In the genomic region with DNA sequence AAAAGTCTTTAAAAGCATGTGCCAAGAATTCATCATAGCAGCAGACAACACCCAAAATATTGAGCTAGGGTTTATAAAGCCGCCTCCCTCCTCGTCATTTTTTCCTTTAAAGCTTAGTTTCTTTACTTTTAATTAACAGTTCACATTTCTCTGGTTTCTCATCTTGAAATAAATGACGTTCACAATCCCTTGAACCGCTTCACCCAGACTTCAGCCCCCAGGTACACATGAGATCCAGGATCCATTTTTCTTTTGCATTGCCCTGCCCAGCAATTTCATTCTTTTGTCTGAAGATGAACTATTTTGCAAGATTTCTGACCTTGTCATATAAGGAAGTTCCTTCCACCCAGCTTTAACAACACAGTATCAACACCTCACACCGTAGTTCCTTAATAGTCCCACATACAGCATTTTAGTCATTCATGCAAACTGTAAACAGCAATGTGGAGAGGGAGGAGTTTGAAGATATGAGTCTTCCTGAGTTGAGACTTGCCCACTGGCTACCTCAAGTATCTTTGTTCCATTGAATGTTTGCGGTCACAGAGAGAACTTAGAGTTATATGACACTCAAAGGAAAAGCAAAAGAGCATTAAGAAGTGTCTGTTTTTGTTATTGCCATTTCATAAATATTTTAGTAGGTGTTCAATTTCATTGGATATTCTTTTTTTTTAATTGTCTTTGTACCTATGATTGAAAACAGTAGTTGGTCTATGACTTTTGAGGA, we compare ENCODE assay signal across 8 cellular contexts. TPM values are rescaled to one million over a fixed set of nuclear protein-coding genes. Genes with fewer than 3 reads are reported as not detected.
DNase-seq lines count a peak whose midpoint lies in the region; ATAC-seq and TF ChIP-seq lines count a peak whose summit lies in the region.

No MANE protein-coding gene starts in this region.

- H3K4me1 Mint-ChIP-seq in CD4-positive, alpha-beta memory T cell = peaks cover 45 to 57% (median 52%) of the 10 kb centered on the region in 4 donors
- peaks cover 28% of the 10 kb centered on the region for H3K4me1 Mint-ChIP-seq in memory B cell

- H3K79me2 ChIP-seq in SK-N-SH (ENCODE audit: insufficient read depth) = no peaks in the 10 kb centered on the region

- WGBS in adrenal gland, 4 donors = 41 to 55% (median 51%) methylated on average over 6 of the region's 6 CpGs
- WGBS in SK-N-SH (ENCODE audit: low lambda C conversion rate) = 78% methylated on average over 6 of the region's 6 CpGs

- H3K27ac ChIP-seq in CD4-positive, alpha-beta memory T cell (ENCODE audit: low read depth, low read length) = peak overlapping the region; percentile 65
- peak overlapping the region in 3 of 5 donors; percentile 24 to 65 (median 53) for H3K27ac ChIP-seq in adrenal gland
- H3K27ac ChIP-seq in SK-N-SH (ENCODE audit: low read depth in 2 of 2, low read length in 1 of 2) = no peak overlapping the region

- TF ChIP-seq RAD21 in SK-N-SH (IDR thresholded peaks at IDR 0.05; ENCODE audit: low read length) = no peak

- H3K4me1 ChIP-seq in CD4-positive, alpha-beta memory T cell (ENCODE audit: insufficient read depth, low read length) = peaks cover 68% of the 10 kb centered on the region
- peaks cover 31 to 53% of the 10 kb centered on the region in 2 donors for H3K4me1 ChIP-seq in adrenal gland (replicated peaks in 1 of 2)
- H3K4me1 ChIP-seq in SK-N-SH (ENCODE audit: control insufficient read depth in 1 of 2, insufficient read depth in 2 of 2, low read depth in 1 of 2, low read length in 1 of 2) = peaks cover 0 to 2% of the 10 kb centered on the region in 2 experiments; a peak in 2 of 4 replicates

- H3K27me3 ChIP-seq in CD4-positive, alpha-beta memory T cell (ENCODE audit: insufficient read depth, low read length) = no peaks in the 10 kb centered on the region
- H3K27me3 ChIP-seq in adrenal gland (no peaks in the 10 kb centered on the region), SK-N-SH (ENCODE audit: insufficient read depth) (no peaks in the 10 kb centered on the region)

- no peaks in the 10 kb centered on the region for H3K36me3 ChIP-seq in CD4-positive, alpha-beta memory T cell (ENCODE audit: insufficient read depth, low read length)
- H3K36me3 ChIP-seq in adrenal gland (replicated peaks in 1 of 2) (no peaks in the 10 kb centered on the region), SK-N-SH (replicated peaks in 1 of 2; ENCODE audit: control insufficient read depth in 1 of 2, insufficient read depth in 2 of 2, low read length in 1 of 2) (no peaks in the 10 kb centered on the region)

- no peaks in the 10 kb centered on the region for H3K9me3 Mint-ChIP-seq in CD4-positive, alpha-beta memory T cell
- no peaks in the 10 kb centered on the region for H3K9me3 Mint-ChIP-seq in memory B cell

- no peak overlapping the region for H3K9ac ChIP-seq in SK-N-SH

- DNase-seq in CD4-positive, alpha-beta memory T cell = peak; percentile 64 to 75 (median 74)
- DNase-seq in NCI-H128 (lab: John Stamatoyannopoulos, UW; ENCODE audit: unreplicated experiment) = peak; percentile 5
- DNase-seq in adrenal gland = no peak
- no peak for DNase-seq in memory B cell (ENCODE audit: low spot score in 2 of 2)
- no peak for DNase-seq in NCI-H2227 (lab: John Stamatoyannopoulos, UW; ENCODE audit: unreplicated experiment)
- DNase-seq in SHP77 (lab: John Stamatoyannopoulos, UW) = no peak
- DNase-seq in SK-N-SH = no peak

- TF ChIP-seq CTCF in adrenal gland (IDR thresholded peaks at IDR 0.05) (no peak), SK-N-SH (IDR thresholded peaks at IDR 0.05) (no peak)

- ATAC-seq in memory B cell (ENCODE audit: low read depth) = peak; percentile 73
- no peak for ATAC-seq in HG03565 (IDR thresholded peaks at IDR 0.05; ENCODE audit: unreplicated experiment)

- POLR2A ChIA-PET in CD4-positive, alpha-beta memory T cell (lab: Charles Lee; ENCODE audit: partially characterized antibody) = interaction anchor here (0.5 to 12.5 kb wide), 17 partner anchors 11 to 942 kb away, joined by 3 to 315 read pairs (median 5); partner anchors contain the start of genes CACYBP, MRPS14 and RC3H1
- POLR2A ChIA-PET in SK-N-SH (lab: Yijun Ruan, JAX) = no interaction called here

- no peak for TF ChIP-seq POLR2A in adrenal gland (IDR thresholded peaks at IDR 0.05)

- H3F3A ChIP-seq in SK-N-SH (replicated peaks; ENCODE audit: insufficient read depth) = no peaks in the 10 kb centered on the region

- H3K27me3 Mint-ChIP-seq in CD4-positive, alpha-beta memory T cell = no peaks in the 10 kb centered on the region
- H3K27me3 Mint-ChIP-seq in memory B cell = no peaks in the 10 kb centered on the region

- TF ChIP-seq EP300 in SK-N-SH (IDR thresholded peaks at IDR 0.05; ENCODE audit: borderline replicate concordance in 1 of 2, low read depth in 1 of 2, low read length in 1 of 2) = no peak

- intact Hi-C loops in CD4-positive, alpha-beta memory T cell (cut with micrococcal nuclease) = loop anchor here (1.0 to 10.0 kb wide), 6 partner anchors 9 to 1100 kb away; partner anchors contain the start of genes CACYBP, GAS5, MRPS14 and RABGAP1L
- intact Hi-C loops in adrenal gland (cut with DNase I) = no loop called here

- H3K27ac Mint-ChIP-seq in CD4-positive, alpha-beta memory T cell = peak overlapping the region; percentile 89 to 99 (median 95)
- H3K27ac Mint-ChIP-seq in memory B cell = peak overlapping the region; percentile 84

- H3K9me3 ChIP-seq in CD4-positive, alpha-beta memory T cell (ENCODE audit: control insufficient read depth in 1 of 2, low read length in 2 of 2) = no peaks in the 10 kb centered on the region
- H3K9me3 ChIP-seq in adrenal gland (replicated peaks in 1 of 3) (no peaks in the 10 kb centered on the region), SK-N-SH (no peaks in the 10 kb centered on the region)

- H3K4me2 ChIP-seq in SK-N-SH = no peak overlapping the region

- H3K4me3 Mint-ChIP-seq in CD4-positive, alpha-beta memory T cell = peak overlapping the region; percentile 78 to 91 (median 88)
- H3K4me3 Mint-ChIP-seq in memory B cell = peak overlapping the region; percentile 28

- peaks cover 0 to 4% of the 10 kb centered on the region in 2 donors for H3K36me3 Mint-ChIP-seq in CD4-positive, alpha-beta memory T cell
- no peaks in the 10 kb centered on the region for H3K36me3 Mint-ChIP-seq in memory B cell

- H4K20me1 ChIP-seq in SK-N-SH (ENCODE audit: insufficient read depth) = no peaks in the 10 kb centered on the region

- no peak overlapping the region for H2AFZ ChIP-seq in SK-N-SH (ENCODE audit: low read depth)

- CTCF ChIA-PET in CD4-positive, alpha-beta memory T cell (lab: Charles Lee; ENCODE audit: partially characterized antibody) = interaction anchor here (0.8 to 11.2 kb wide), 5 partner anchors 12 to 79 kb away, joined by 3 to 122 read pairs (median 9); no protein-coding TSS in a partner anchor
- CTCF ChIA-PET in SK-N-SH (lab: Yijun Ruan, JAX) = interaction anchor here (1.0 to 3.1 kb wide), 2 partner anchors 10 to 19 kb away, joined by 3 to 13 read pairs; no protein-coding TSS in a partner anchor

- no peaks in the 10 kb centered on the region for H3K9me2 ChIP-seq in SK-N-SH

- peak overlapping the region in 1 of 2 donors; percentile 26 for H3K4me3 ChIP-seq in CD4-positive, alpha-beta memory T cell (ENCODE audit: low read length in 2 of 2)
- peak overlapping the region in 1 of 4 donors; percentile 9 for H3K4me3 ChIP-seq in adrenal gland
- no peak overlapping the region for H3K4me3 ChIP-seq in SK-N-SH (ENCODE audit: low read depth in 2 of 2, low read length in 1 of 2)

TF ChIP-seq in SK-N-SH, 30 proteins besides CTCF, POLR2A, EP300 and RAD21:
- TF ChIP-seq IRF3 (IDR thresholded peaks at IDR 0.05; ENCODE audit: low read depth, low read length) (no peak), NFIC (IDR thresholded peaks at IDR 0.05; ENCODE audit: borderline replicate concordance) (no peak), POLR2AphosphoS5 (IDR thresholded peaks at IDR 0.05; ENCODE audit: low read depth, low read length) (no peak), CHD2 (IDR thresholded peaks at IDR 0.05; ENCODE audit: low read length, partially characterized antibody) (no peak), TCF12 (IDR thresholded peaks at IDR 0.05) (no peak), GABPA (IDR thresholded peaks at IDR 0.05; ENCODE audit: low read depth) (no peak), EZH2phosphoT487 (IDR thresholded peaks at IDR 0.05; ENCODE audit: borderline replicate concordance, low read depth) (no peak), FOXM1 (IDR thresholded peaks at IDR 0.05; ENCODE audit: low read depth) (no peak), ELF1 (IDR thresholded peaks at IDR 0.05) (no peak)

RNA-seq across cellular contexts. Expression of gene CACYBP, which starts 35.3 kb away (rescaled TPM):
- 100 to 1,000 TPM in 1 of 2 experiments, 10 to 100 TPM in 1; 98.3 to 105 TPM for total RNA-seq in CD4-positive, alpha-beta memory T cell
- 100 to 1,000 TPM; 161 to 226 TPM for polyA plus RNA-seq in CD4-positive, alpha-beta memory T cell
- total RNA-seq in adrenal gland = 100 to 1,000 TPM in 1 of 8 donors, 10 to 100 TPM in 7; 32.3 to 123 (median 60.0) TPM
- polyA plus RNA-seq in adrenal gland = 100 to 1,000 TPM in 1 of 3 donors, 10 to 100 TPM in 2; 18.7 to 244 (median 23.7) TPM
- 40.0 and 56.2 TPM in 2 replicates for polyA plus RNA-seq in SK-N-SH (2012; rRNA removed)
- polyA plus RNA-seq in SK-N-SH (2012; cell fraction: cytosol; rRNA removed) = 78.7 and 87.8 TPM in 2 replicates
- polyA plus RNA-seq in SK-N-SH (2012; cell fraction: nucleus; rRNA removed) = 18.5 and 28.9 TPM in 2 replicates

RNA-seq across cellular contexts. Expression of gene MRPS14, which starts 58.8 kb away (rescaled TPM):
- 10 to 100 TPM; 39.3 to 40.6 TPM for total RNA-seq in CD4-positive, alpha-beta memory T cell
- polyA plus RNA-seq in CD4-positive, alpha-beta memory T cell = 10 to 100 TPM; 59.2 to 62.6 TPM
- 10 to 100 TPM; 22.8 to 48.4 (median 29.3) TPM for total RNA-seq in adrenal gland
- polyA plus RNA-seq in adrenal gland (10 to 100 TPM; 10.8 to 50.7 (median 16.7) TPM), SK-N-SH (2012; rRNA removed) (18.2 and 18.7 TPM in 2 replicates)
- polyA plus RNA-seq in SK-N-SH (2012; cell fraction: cytosol; rRNA removed) = 18.7 and 21.2 TPM in 2 replicates
- 19.9 and 26.6 TPM in 2 replicates for polyA plus RNA-seq in SK-N-SH (2012; cell fraction: nucleus; rRNA removed)

Comparison
In these comparisons a context has a peak if more than half of its experiments do, and no peak if none do; other contexts are left out.
1. DNase-seq: peak in CD4-positive, alpha-beta memory T cell (5 of 5) and NCI-H128 (single experiment); none in adrenal gland (0 of 7), memory B cell (0 of 2), NCI-H2227 (single experiment), SHP77 (0 of 2) and SK-N-SH (single experiment).
2. H3K27ac ChIP-seq: peak in CD4-positive, alpha-beta memory T cell (single experiment) and adrenal gland (3 of 5); none in SK-N-SH (0 of 2).